ENCODE assay signal across 23 cellular contexts in the genomic region with DNA sequence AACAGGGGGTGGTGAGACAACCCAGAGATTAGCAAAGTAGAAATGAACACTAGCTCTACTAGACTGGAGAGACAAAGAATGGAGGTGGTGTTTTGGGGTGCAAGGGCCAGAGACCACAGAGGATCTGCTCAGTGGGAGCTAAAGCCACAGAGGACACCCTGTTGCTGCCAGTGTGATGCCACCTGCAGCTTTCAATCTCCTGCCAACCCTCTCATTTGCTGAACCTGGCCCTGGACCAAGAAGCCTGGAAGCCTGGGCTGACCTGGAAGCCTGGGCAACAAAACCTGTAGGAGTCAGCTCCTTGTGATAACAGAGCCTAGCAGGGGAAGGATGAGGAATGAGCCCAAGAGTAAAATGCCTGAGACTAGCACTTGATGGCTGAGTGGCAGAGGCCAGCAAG.
"Had no signal": no experiment of that assay in that cellular context is flagged by ENCODE, and none has a peak within 500 bp of the region (broad histone marks: within the 10 kb centered on the region; RNA-seq: fewer than 3 reads in every experiment).

No MANE protein-coding gene starts in this region.

- H3K9me3 ChIP-seq: left ventricle myocardium inferior, ovary, spleen, suprapubic skin, thoracic aorta, tibial nerve, uterus had no signal

- H3K27ac Mint-ChIP-seq: mesothelial cell of epicardium; naive thymus-derived CD4-positive, alpha-beta T cell; progenitor cell of endocrine pancreas; stimulated activated effector memory CD8-positive, alpha-beta T cell treated with anti-CD3 and anti-CD28 coated beads, Interleukin-12 subunit alpha, Interleukin-12 subunit beta, amount 100 ng/mL, for 72 hours; stimulated activated naive CD8-positive, alpha-beta T cell treated with anti-CD3 and anti-CD28 coated beads, Interleukin-15, Interleukin-2, amounts not matched to agents 100 ng/mL and 50 ng/mL, for 24 hours; type B pancreatic cell had no signal

- H3K4me1 ChIP-seq: left ventricle myocardium inferior, spleen, suprapubic skin, tibial nerve, uterus had no signal

- DNase-seq: islet precursor cell; left ventricle myocardium inferior; mesendoderm; naive thymus-derived CD4-positive, alpha-beta T cell; ovary; retina; right cardiac atrium; small intestine; spleen; stimulated activated CD4-positive, alpha-beta T cell treated with anti-CD3 and anti-CD28 coated beads, Interleukin-4, amount 100 ng/mL, for 24 hours; stimulated activated naive CD4-positive, alpha-beta T cell; uterus had no signal

- H3K4me3 ChIP-seq: left ventricle myocardium inferior, lung, ovary, spleen, suprapubic skin, thoracic aorta, tibial nerve, uterus had no signal

- H3K27me3 ChIP-seq: ovary, spleen, suprapubic skin, tibial nerve, uterus had no signal

- H3K36me3 Mint-ChIP-seq: mesothelial cell of epicardium, type B pancreatic cell had no signal

- ATAC-seq: naive thymus-derived CD4-positive, alpha-beta T cell; natural killer cell treated with Interleukin-12 subunit alpha and Interleukin-12 subunit beta and Interleukin-15 and Interleukin-18, amount 100 ng/mL, for 72 hours; right cardiac atrium; sciatic nerve; stimulated activated effector memory CD8-positive, alpha-beta T cell treated with anti-CD3 and anti-CD28 coated beads, Interleukin-12 subunit alpha, Interleukin-12 subunit beta, amount 100 ng/mL, for 72 hours had no signal

- H3K4me3 Mint-ChIP-seq: mesothelial cell of epicardium; naive thymus-derived CD4-positive, alpha-beta T cell; natural killer cell treated with Interleukin-12 subunit alpha and Interleukin-12 subunit beta and Interleukin-15 and Interleukin-18, amount 100 ng/mL, for 72 hours; stimulated activated effector memory CD8-positive, alpha-beta T cell treated with anti-CD3 and anti-CD28 coated beads, Interleukin-12 subunit alpha, Interleukin-12 subunit beta, amount 100 ng/mL, for 72 hours; stimulated activated naive CD8-positive, alpha-beta T cell treated with anti-CD3 and anti-CD28 coated beads, Interleukin-15, Interleukin-2, amounts not matched to agents 100 ng/mL and 50 ng/mL, for 24 hours; type B pancreatic cell had no signal

- H3K36me3 ChIP-seq: left ventricle myocardium inferior, ovary, spleen, suprapubic skin, thoracic aorta, tibial nerve, uterus had no signal

- H3K27ac ChIP-seq: left ventricle myocardium inferior, ovary, spleen, suprapubic skin, thoracic aorta, tibial nerve, uterus had no signal

- H3K27me3 Mint-ChIP-seq: natural killer cell treated with Interleukin-12 subunit alpha and Interleukin-12 subunit beta and Interleukin-15 and Interleukin-18, amount 100 ng/mL, for 72 hours; stimulated activated naive CD8-positive, alpha-beta T cell treated with anti-CD3 and anti-CD28 coated beads, Interleukin-15, Interleukin-2, amounts not matched to agents 100 ng/mL and 50 ng/mL, for 24 hours had no signal

- H3K4me1 Mint-ChIP-seq: mesothelial cell of epicardium had no signal

- H3K9me3 Mint-ChIP-seq: mesothelial cell of epicardium; stimulated activated effector memory CD8-positive, alpha-beta T cell treated with anti-CD3 and anti-CD28 coated beads, Interleukin-12 subunit alpha, Interleukin-12 subunit beta, amount 100 ng/mL, for 72 hours; stimulated activated naive CD8-positive, alpha-beta T cell treated with anti-CD3 and anti-CD28 coated beads, Interleukin-15, Interleukin-2, amounts not matched to agents 100 ng/mL and 50 ng/mL, for 24 hours; type B pancreatic cell had no signal
